Comparison of ENCODE assay signal across 8 cellular contexts in genomic region chr4:7769936-7770674, GRCh38.
DNase-seq lines count a peak whose midpoint lies in the region; TF ChIP-seq lines count a peak whose summit lies in the region.

No MANE protein-coding gene starts in this region.

- H3K9me2 ChIP-seq in SK-N-SH = no peaks in the 10 kb centered on the region

- no peaks in the 10 kb centered on the region for H3K27me3 ChIP-seq in SK-N-SH (ENCODE audit: insufficient read depth)
- H3K27me3 ChIP-seq in transverse colon = no peaks in the 10 kb centered on the region

- H3K4me1 ChIP-seq in SK-N-SH (ENCODE audit: control insufficient read depth in 1 of 2, insufficient read depth in 2 of 2, low read depth in 1 of 2, low read length in 1 of 2) (peaks cover 0 to 27% of the 10 kb centered on the region in 2 experiments; a peak in 1 of 4 replicates), transverse colon (peaks cover 10 to 37% (median 21%) of the 10 kb centered on the region in 4 donors)

- CTCF ChIA-PET in activated naive CD4-positive, alpha-beta T cell treated with anti-CD3 and anti-CD28 coated beads for 36 hours (lab: Charles Lee) = interaction anchor here (0.7 to 3.7 kb wide), 13 partner anchors 8 to 217 kb away, joined by 3 to 16 read pairs (median 5); no protein-coding TSS in a partner anchor
- CTCF ChIA-PET in SK-N-SH (lab: Yijun Ruan, JAX) = interaction anchor here (0.6 to 7.2 kb wide), 28 partner anchors 9 to 578 kb away, joined by 3 to 137 read pairs (median 4); partner anchors contain the start of gene SORCS2

- TF ChIP-seq EP300 in SK-N-SH (IDR thresholded peaks at IDR 0.05; ENCODE audit: borderline replicate concordance in 1 of 2, low read depth in 1 of 2, low read length in 1 of 2) = no peak
- TF ChIP-seq EP300 in transverse colon (IDR thresholded peaks at IDR 0.05; ENCODE audit: low read depth) = no peak

- peaks cover 75% of the 10 kb centered on the region for H4K20me1 ChIP-seq in SK-N-SH (ENCODE audit: insufficient read depth)

- H3K4me3 Mint-ChIP-seq in activated naive CD4-positive, alpha-beta T cell treated with anti-CD3 and anti-CD28 coated beads for 36 hours = no peak overlapping the region

- H3K9me3 Mint-ChIP-seq in activated naive CD4-positive, alpha-beta T cell treated with anti-CD3 and anti-CD28 coated beads for 36 hours = no peaks in the 10 kb centered on the region

- peaks cover 13% of the 10 kb centered on the region for H3K36me3 Mint-ChIP-seq in activated naive CD4-positive, alpha-beta T cell treated with anti-CD3 and anti-CD28 coated beads for 36 hours (ENCODE audit: low read depth)

- POLR2A ChIA-PET in SK-N-SH (lab: Yijun Ruan, JAX) = no interaction called here

- no peak overlapping the region for H3K9ac ChIP-seq in SK-N-SH

- WGBS in SK-N-SH (ENCODE audit: low lambda C conversion rate) = 97% methylated on average over 16 of the region's 16 CpGs
- 84 to 88% methylated on average over 4 to 16 of the region's 16 CpGs for WGBS in transverse colon (ENCODE audit: low coverage in 1 of 2), 2 donors

- H3K4me3 ChIP-seq in SK-N-SH (ENCODE audit: low read depth in 2 of 2, low read length in 1 of 2) (no peak overlapping the region), fibroblast of pulmonary artery (replicated peaks; ENCODE audit: low read depth, low read length) (no peak overlapping the region), transverse colon (no peak overlapping the region)

- H3K36me3 ChIP-seq in SK-N-SH (replicated peaks in 1 of 2; ENCODE audit: control insufficient read depth in 1 of 2, insufficient read depth in 2 of 2, low read length in 1 of 2) = peaks cover 83 to 93% of the 10 kb centered on the region in 2 experiments
- peaks cover 0 to 19% (median 6%) of the 10 kb centered on the region in 4 donors for H3K36me3 ChIP-seq in transverse colon

- DNase-seq in activated naive CD4-positive, alpha-beta T cell treated with anti-CD3 and anti-CD28 coated beads for 36 hours = peak; percentile 45
- DNase-seq in activated naive CD4-positive, alpha-beta T cell treated with anti-CD3 and anti-CD28 coated beads, Interleukin-2, amount 50 U/mL, for 16 hours = no peak
- DNase-seq in SK-N-SH = peak; percentile 73
- DNase-seq in fibroblast of pulmonary artery (ENCODE audit: low read depth) = peak; percentile 51
- no peak for DNase-seq in transverse colon
- DNase-seq in DMS79 treated with DMSO at 0.1 percent for 48 hours (lab: John Stamatoyannopoulos, UW) = no peak
- no peak for DNase-seq in COLO829 (ENCODE audit: low spot score)
- DNase-seq in NOMO-1 treated with DMSO at 0.1 percent for 48 hours (lab: John Stamatoyannopoulos, UW; ENCODE audit: unreplicated experiment) = no peak

- no peaks in the 10 kb centered on the region for H3K27me3 Mint-ChIP-seq in activated naive CD4-positive, alpha-beta T cell treated with anti-CD3 and anti-CD28 coated beads for 36 hours (ENCODE audit: low read depth)

- H3K9me3 ChIP-seq in SK-N-SH (no peaks in the 10 kb centered on the region), transverse colon (no peaks in the 10 kb centered on the region)

- peaks cover 97% of the 10 kb centered on the region for H3K79me2 ChIP-seq in SK-N-SH (ENCODE audit: insufficient read depth)

- intact Hi-C loops in activated naive CD4-positive, alpha-beta T cell treated with anti-CD3 and anti-CD28 coated beads for 36 hours (cut with micrococcal nuclease) = loop anchor here (1.0 kb wide), 1 partner anchor 32 kb away; no protein-coding TSS in a partner anchor
- intact Hi-C loops in transverse colon (cut with DNase I; ENCODE audit: low total_unique reads) = loop anchor here (10.0 kb wide), 1 partner anchor 165 kb away; the partner anchor contains the start of gene AFAP1

- TF ChIP-seq POLR2A in transverse colon (IDR thresholded peaks at IDR 0.05) = no peak

- peak; percentile 69 for TF ChIP-seq RAD21 in SK-N-SH (IDR thresholded peaks at IDR 0.05; ENCODE audit: low read length)

- in situ Hi-C loops in transverse colon (cut with MboI; ENCODE audit: low pct_ligation_motif_present in 1 of 4, low pct_unique_long_range_greater_than_20kb in 1 of 4, low sequenced_read_pairs in 3 of 4) = no loop called here

- H3K27ac Mint-ChIP-seq in activated naive CD4-positive, alpha-beta T cell treated with anti-CD3 and anti-CD28 coated beads for 36 hours = peak overlapping the region; percentile 68

- peaks cover 44% of the 10 kb centered on the region for H3F3A ChIP-seq in SK-N-SH (replicated peaks; ENCODE audit: insufficient read depth)

- peaks cover 30% of the 10 kb centered on the region for H3K4me1 Mint-ChIP-seq in activated naive CD4-positive, alpha-beta T cell treated with anti-CD3 and anti-CD28 coated beads for 36 hours (ENCODE audit: low read depth)

- no peak overlapping the region for H3K4me2 ChIP-seq in SK-N-SH

- no peak overlapping the region; a peak in 1 of 4 replicates for H3K27ac ChIP-seq in SK-N-SH (ENCODE audit: low read depth in 2 of 2, low read length in 1 of 2)
- no peak overlapping the region for H3K27ac ChIP-seq in transverse colon

- TF ChIP-seq CTCF in SK-N-SH (IDR thresholded peaks at IDR 0.05) = peak; percentile 63
- peak; percentile 68 for TF ChIP-seq CTCF in fibroblast of pulmonary artery (IDR thresholded peaks at IDR 0.05; ENCODE audit: low read length, missing control alignments)
- TF ChIP-seq CTCF in transverse colon (IDR thresholded peaks at IDR 0.05) = peak; percentile 22 to 44 (median 34)

- no peak overlapping the region for H2AFZ ChIP-seq in SK-N-SH (ENCODE audit: low read depth)

TF ChIP-seq in SK-N-SH, 30 proteins besides CTCF, POLR2A, EP300 and RAD21:
- no peak for TF ChIP-seq NFIC (IDR thresholded peaks at IDR 0.05; ENCODE audit: borderline replicate concordance)
- peak; percentile 72 for TF ChIP-seq SMC3 (IDR thresholded peaks at IDR 0.05; ENCODE audit: low read depth, low read length)
- TF ChIP-seq MEF2A (IDR thresholded peaks at IDR 0.05; ENCODE audit: borderline replicate concordance, low read depth) = no peak
- TF ChIP-seq GATA2 (CRISPR knock-in tag; IDR thresholded peaks at IDR 0.05) = no peak
- TF ChIP-seq, protein P1, sequence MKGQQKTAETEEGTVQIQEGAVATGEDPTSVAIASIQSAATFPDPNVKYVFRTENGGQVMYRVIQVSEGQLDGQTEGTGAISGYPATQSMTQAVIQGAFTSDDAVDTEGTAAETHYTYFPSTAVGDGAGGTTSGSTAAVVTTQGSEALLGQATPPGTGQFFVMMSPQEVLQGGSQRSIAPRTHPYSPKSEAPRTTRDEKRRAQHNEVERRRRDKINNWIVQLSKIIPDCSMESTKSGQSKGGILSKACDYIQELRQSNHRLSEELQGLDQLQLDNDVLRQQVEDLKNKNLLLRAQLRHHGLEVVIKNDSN (IDR thresholded peaks at IDR 0.05; ENCODE audit: borderline replicate concordance, low read depth) = no peak
- no peak for TF ChIP-seq TAF1 (IDR thresholded peaks at IDR 0.05; ENCODE audit: borderline replicate concordance, low read depth, low read length)
- no peak for TF ChIP-seq YY1 (IDR thresholded peaks at IDR 0.05; ENCODE audit: low read depth)
- no peak for TF ChIP-seq SIN3A (IDR thresholded peaks at IDR 0.05; ENCODE audit: borderline replicate concordance, low read depth, low read length)
- TF ChIP-seq POLR2AphosphoS5 (IDR thresholded peaks at IDR 0.05; ENCODE audit: low read depth, low read length) = 0 out of 2 replicates have a peak, but pooled peaks have one; percentile 10

Comparison
In these comparisons a context has a peak if more than half of its experiments do, and no peak if none do; other contexts are left out.
1. DNase-seq: peak in activated naive CD4-positive, alpha-beta T cell treated with anti-CD3 and anti-CD28 coated beads for 36 hours (single experiment), SK-N-SH (single experiment) and fibroblast of pulmonary artery (single experiment); none in activated naive CD4-positive, alpha-beta T cell treated with anti-CD3 and anti-CD28 coated beads, Interleukin-2, amount 50 U/mL, for 16 hours (single experiment), transverse colon (single experiment), DMS79 treated with DMSO at 0.1 percent for 48 hours (single experiment), COLO829 (single experiment) and NOMO-1 treated with DMSO at 0.1 percent for 48 hours (single experiment).
2. Peak in every context shown above with its lines, with median percentiles within 50 percentile points of each other: CTCF ChIP-seq.